Comparison of ENCODE assay signal across 1 cellular context in the genomic region with DNA sequence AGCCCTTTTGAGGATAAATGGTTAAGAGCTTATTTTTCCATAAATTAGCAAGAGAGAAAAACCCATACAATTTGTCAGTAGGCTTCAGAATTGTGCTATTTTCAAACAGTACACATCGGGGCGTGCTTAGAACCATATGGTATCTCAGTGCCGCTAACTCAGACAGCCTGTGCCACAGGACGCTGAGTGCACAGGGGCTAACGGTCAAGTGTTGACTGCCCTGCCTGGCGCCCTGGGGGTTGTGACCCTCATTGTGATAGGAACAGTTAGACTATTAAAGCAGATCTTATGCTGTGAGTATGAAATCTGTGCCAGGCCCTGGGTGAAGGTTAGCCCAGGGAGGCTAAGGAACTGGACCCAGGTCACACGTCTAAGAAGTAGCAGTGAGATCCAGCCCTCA.
TF ChIP-seq lines count a peak whose summit lies in the region.

No MANE protein-coding gene starts in this region.

TF ChIP-seq in H1, 55 proteins besides CTCF, POLR2A, EP300 and RAD21 (continued from another document):
- TF ChIP-seq JUND (IDR thresholded peaks at IDR 0.05; ENCODE audit: low read length) (no peak), BACH1 (IDR thresholded peaks at IDR 0.05; ENCODE audit: low read length) (no peak), ZNF274 (IDR thresholded peaks at IDR 0.05; ENCODE audit: borderline replicate concordance, extremely low read depth, low read length) (no peak), SAP30 (IDR thresholded peaks at IDR 0.05; ENCODE audit: insufficient read depth, insufficient replicate concordance, low read length) (no peak), TAF1 (IDR thresholded peaks at IDR 0.05; ENCODE audit: low read depth, low read length) (no peak), GABPA (IDR thresholded peaks at IDR 0.05; ENCODE audit: borderline replicate concordance, insufficient read depth, low read length) (no peak), SP4 (IDR thresholded peaks at IDR 0.05; ENCODE audit: low read length) (no peak), POLR2AphosphoS5 (IDR thresholded peaks at IDR 0.05; ENCODE audit: low read depth, low read length) (no peak), KDM5A (IDR thresholded peaks at IDR 0.05; ENCODE audit: low read length) (no peak)
